Comparison of ENCODE assay signal across 20 cellular contexts in the genomic region with DNA sequence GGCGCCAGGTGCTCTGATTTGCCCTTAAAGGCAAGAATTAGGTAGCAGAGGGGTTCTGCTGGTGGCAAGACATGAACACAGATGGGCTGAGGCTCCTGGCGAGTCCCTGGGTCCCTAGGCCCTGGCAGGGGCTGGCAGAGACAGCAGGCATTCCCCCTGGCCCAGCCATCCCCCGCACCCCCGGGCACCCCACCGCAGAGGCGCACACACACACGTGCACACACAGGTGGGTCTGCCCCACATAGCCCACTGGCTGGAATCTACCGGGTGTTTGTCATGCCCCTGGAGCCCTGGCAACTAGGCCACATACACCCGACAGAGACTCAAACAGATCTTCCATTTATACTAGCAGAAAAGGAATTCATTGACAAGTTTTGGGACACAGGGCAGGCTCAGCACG.
DNase-seq lines count a peak whose midpoint lies in the region; ATAC-seq, FAIRE-seq and TF ChIP-seq lines count a peak whose summit lies in the region.
"Had no signal": no experiment of that assay in that cellular context is flagged by ENCODE, and none has a peak within 500 bp of the region (broad histone marks: within the 10 kb centered on the region; RNA-seq: fewer than 3 reads in every experiment).

No MANE protein-coding gene starts in this region.

- peak overlapping the region; percentile 90 to 91 (median 91) for H3K27ac Mint-ChIP-seq in nephron

- no peaks in the 10 kb centered on the region for H3K9me3 Mint-ChIP-seq in nephron
- H3K9me3 Mint-ChIP-seq: CD4-positive, alpha-beta T cell; GM23338 had no signal

- 90 to 95% (median 92%) methylated on average over 7 to 10 of the region's 10 CpGs for WGBS in spleen, 5 donors

- H3K4me1 ChIP-seq in NT2/D1 (ENCODE audit: insufficient read depth, insufficient read length) (peaks cover 28% of the 10 kb centered on the region), spleen (peaks cover 0 to 41% (median 8%) of the 10 kb centered on the region in 6 donors)
- H3K4me1 ChIP-seq: A549, Caco-2 had no signal

- no peak overlapping the region for H3K27ac ChIP-seq in spleen
- H3K27ac ChIP-seq: A549, C4-2B, HL-60 had no signal

- H3K4me3 ChIP-seq in NT2/D1 (ENCODE audit: insufficient read length, low read depth) (no peak overlapping the region), spleen (no peak overlapping the region)
- H3K4me3 ChIP-seq: A549, GM12878, GM23338 had no signal

- H3K4me1 Mint-ChIP-seq in nephron = peaks cover 85% of the 10 kb centered on the region

- TF ChIP-seq POLR2A in spleen (IDR thresholded peaks at IDR 0.05) = no peak
- no peak for TF ChIP-seq POLR2A in GM12891 (IDR thresholded peaks at IDR 0.05; ENCODE audit: low read depth, low read length)

- peak overlapping the region; percentile 26 for H3K9ac ChIP-seq in NT2/D1 (ENCODE audit: insufficient read length, low read depth)

- no peak for FAIRE-seq in GM12891 (lab: Jason Lieb, UNC)
- FAIRE-seq: A549, D721Med, H54 had no signal

- peaks cover 12% of the 10 kb centered on the region for H3K36me3 Mint-ChIP-seq in nephron (ENCODE audit: low read depth)

- peak; percentile 51 for DNase-seq in NCI-H2171 (lab: John Stamatoyannopoulos, UW)
- DNase-seq in NT2/D1 (ENCODE audit: low read depth, low spot score) = no peak
- peak; percentile 52 for DNase-seq in spleen
- no peak for DNase-seq in iPS-NIHi7 (ENCODE audit: extremely low spot score)
- DNase-seq in GM12891 (ENCODE audit: insufficient read length, low spot score) = no peak
- DNase-seq: AML-193; Caco-2; CD4-positive, alpha-beta T cell; DMS79 treated with DMSO at 0.1 percent for 48 hours; EL; HCEC 1CT had no signal

- no peak for ATAC-seq in HG02759 (IDR thresholded peaks at IDR 0.05; ENCODE audit: unreplicated experiment)
- ATAC-seq: A549, GM12878 had no signal

- H3K27me3 Mint-ChIP-seq in nephron (ENCODE audit: low read depth) = peaks cover 5% of the 10 kb centered on the region
- H3K27me3 Mint-ChIP-seq: CD4-positive, alpha-beta T cell had no signal

- TF ChIP-seq CTCF in nephron (IDR thresholded peaks at IDR 0.05; ENCODE audit: unreplicated experiment in 3 of 3) (no peak), spleen (IDR thresholded peaks at IDR 0.05 in 8 of 11, conservative IDR thresholded peaks at IDR 0.05 in 3 of 11) (no peak)

- intact Hi-C loops in spleen (cut with DNase I; ENCODE audit: low total_unique reads) = no loop called here

- H3K27me3 ChIP-seq in NT2/D1 (ENCODE audit: insufficient read depth, insufficient read length) = no peaks in the 10 kb centered on the region
- H3K27me3 ChIP-seq in spleen (replicated peaks in 1 of 7) = peaks cover 0 to 41% (median 0%) of the 10 kb centered on the region in 7 donors

- H3K36me3 ChIP-seq in NT2/D1 (ENCODE audit: insufficient read depth, insufficient read length, low read length) (peaks cover 27% of the 10 kb centered on the region), spleen (no peaks in the 10 kb centered on the region)

- H3K9me3 ChIP-seq in NT2/D1 (ENCODE audit: insufficient read depth, low read length) (no peaks in the 10 kb centered on the region), spleen (no peaks in the 10 kb centered on the region)
- H3K9me3 ChIP-seq: A549, Caco-2 had no signal

- no peak overlapping the region for H3K4me3 Mint-ChIP-seq in nephron
- H3K4me3 Mint-ChIP-seq: GM23338 had no signal

TF ChIP-seq in GM12891, 5 proteins besides CTCF, POLR2A, EP300 and RAD21:
- TF ChIP-seq SPI1 (IDR thresholded peaks at IDR 0.05; ENCODE audit: low read depth, low read length) (no peak), PAX5 (IDR thresholded peaks at IDR 0.05; ENCODE audit: insufficient read depth, low read length, severe bottlenecking) (no peak), POLR2AphosphoS5 (IDR thresholded peaks at IDR 0.05; ENCODE audit: low read depth, low read length) (no peak)

Comparison
In these comparisons a context has a peak if more than half of its experiments do, and no peak if none do; other contexts are left out.
1. DNase-seq: peak in NCI-H2171 (single experiment) and spleen (single experiment); none in NT2/D1 (single experiment), iPS-NIHi7 (single experiment) and GM12891 (single experiment).